ENCODE assay signal across 8 cellular contexts in genomic region chr14:49768301-49769121, GRCh38. TPM values are rescaled to one million over a fixed set of nuclear protein-coding genes. Genes with fewer than 3 reads are reported as not detected.
A peak's percentile ranks its signal among the peaks of the same experiment; 100 is the strongest.
DNase-seq lines count a peak whose midpoint lies in the region; ATAC-seq and TF ChIP-seq lines count a peak whose summit lies in the region.

No MANE protein-coding gene starts in this region.

- H3K9me3 ChIP-seq in Panc1 (ENCODE audit: control insufficient read depth, insufficient read depth, low read depth, low read length) (no peaks in the 10 kb centered on the region), neural progenitor cell (ENCODE audit: low read depth) (no peaks in the 10 kb centered on the region), stomach smooth muscle (ENCODE audit: control insufficient read depth in 2 of 2, low read length in 2 of 2) (no peaks in the 10 kb centered on the region)

- DNase-seq in BJ (ENCODE audit: low read depth) (no peak), Panc1 (ENCODE audit: low read depth, low spot score) (no peak), fibroblast of villous mesenchyme (ENCODE audit: low read depth) (peak; percentile 68), neural progenitor cell (ENCODE audit: low spot score) (peak; percentile 70)
- DNase-seq in activated T-helper 2 cell treated with anti-CD3 and anti-CD28 coated beads, Interferon-gamma antibody, Interleukin-2, Interleukin-4, amounts not matched to agents 10 μg/mL and 5 μg/mL and 100 μg/mL, durations not matched to agents 14 hours and 24 hours and 36 hours (ENCODE audit: low spot score), result peak; percentile 68

- H3K36me3 ChIP-seq in BJ (ENCODE audit: control insufficient read depth, insufficient read depth, low read length) (no peaks in the 10 kb centered on the region), Panc1 (ENCODE audit: control insufficient read depth, insufficient read depth, low read length) (peaks cover 3% of the 10 kb centered on the region; the same call in 1 of the 2 replicates), neural progenitor cell (no peaks in the 10 kb centered on the region), stomach smooth muscle (ENCODE audit: control insufficient read depth in 2 of 2, insufficient read depth in 2 of 2, low read length in 2 of 2) (peaks cover 0 to 2% of the 10 kb centered on the region in 2 donors)

- intact Hi-C loops in Panc1 (cut with micrococcal nuclease; ENCODE audit: unreplicated experiment), result loop anchor here (5.0 kb wide), 2 partner anchors 76 to 136 kb away; partner anchors contain the start of gene KLHDC1
- intact Hi-C loops in activated T-helper 2 cell treated with anti-CD3 and anti-CD28 coated beads, Interferon-gamma antibody, Interleukin-2, Interleukin-4, amounts not matched to agents 10 μg/mL and 5 μg/mL and 100 μg/mL, durations not matched to agents 14 hours and 24 hours and 36 hours (cut with micrococcal nuclease), result loop anchor here (1.0 to 5.0 kb wide), 5 partner anchors 134 to 464 kb away; partner anchors contain the start of genes RPS29, SOS2 and VCPKMT

- H4K20me1 ChIP-seq in neural progenitor cell (ENCODE audit: low read depth), result peaks cover 19% of the 10 kb centered on the region

- H3K4me1 ChIP-seq in Panc1 (ENCODE audit: control insufficient read depth, insufficient read depth, low read length), result peaks cover 22% of the 10 kb centered on the region
- H3K4me1 ChIP-seq in neural progenitor cell, result peaks cover 20% of the 10 kb centered on the region
- peaks cover 27% of the 10 kb centered on the region for H3K4me1 ChIP-seq in stomach smooth muscle (ENCODE audit: control insufficient read depth, insufficient read depth, low read length)

- peaks cover 11% of the 10 kb centered on the region for H3K36me3 Mint-ChIP-seq in activated T-helper 2 cell treated with anti-CD3 and anti-CD28 coated beads, Interferon-gamma antibody, Interleukin-2, Interleukin-4, amounts not matched to agents 10 μg/mL and 5 μg/mL and 100 μg/mL, durations not matched to agents 14 hours and 24 hours and 36 hours (ENCODE audit: low read depth)
- H3K36me3 Mint-ChIP-seq in neural progenitor cell, result peaks cover 3% of the 10 kb centered on the region

- ATAC-seq in GM19035 (IDR thresholded peaks at IDR 0.05; ENCODE audit: unreplicated experiment) (peak; percentile 33), HG03354 (IDR thresholded peaks at IDR 0.05; ENCODE audit: poor library complexity, severe bottlenecking, unreplicated experiment) (peak; percentile 40), Panc1 (peak; percentile 47)

- no peaks in the 10 kb centered on the region for H3K27me3 Mint-ChIP-seq in activated T-helper 2 cell treated with anti-CD3 and anti-CD28 coated beads, Interferon-gamma antibody, Interleukin-2, Interleukin-4, amounts not matched to agents 10 μg/mL and 5 μg/mL and 100 μg/mL, durations not matched to agents 14 hours and 24 hours and 36 hours (ENCODE audit: low read depth)
- H3K27me3 Mint-ChIP-seq in neural progenitor cell (ENCODE audit: insufficient read depth, low read depth), result peaks cover 4% of the 10 kb centered on the region

- no peaks in the 10 kb centered on the region for H3K9me3 Mint-ChIP-seq in activated T-helper 2 cell treated with anti-CD3 and anti-CD28 coated beads, Interferon-gamma antibody, Interleukin-2, Interleukin-4, amounts not matched to agents 10 μg/mL and 5 μg/mL and 100 μg/mL, durations not matched to agents 14 hours and 24 hours and 36 hours
- H3K9me3 Mint-ChIP-seq in neural progenitor cell, result no peaks in the 10 kb centered on the region

- peak overlapping the region; percentile 96 for H3K4me3 Mint-ChIP-seq in activated T-helper 2 cell treated with anti-CD3 and anti-CD28 coated beads, Interferon-gamma antibody, Interleukin-2, Interleukin-4, amounts not matched to agents 10 μg/mL and 5 μg/mL and 100 μg/mL, durations not matched to agents 14 hours and 24 hours and 36 hours (ENCODE audit: low read depth)
- peak overlapping the region; percentile 98 for H3K4me3 Mint-ChIP-seq in neural progenitor cell

- peak overlapping the region; percentile 85 for H2AFZ ChIP-seq in neural progenitor cell (replicated peaks)

- no TSS peak for BruUV-seq in Panc1 (replicated peaks; lab: Mats Ljungman, UMichigan)

- TF ChIP-seq CTCF in BJ (IDR thresholded peaks at IDR 0.05; ENCODE audit: insufficient read depth, low read depth, low read length), result no peak
- no peak for TF ChIP-seq CTCF in Panc1 (IDR thresholded peaks at IDR 0.05)
- no peak for TF ChIP-seq CTCF in fibroblast of villous mesenchyme (IDR thresholded peaks at IDR 0.05; ENCODE audit: insufficient read depth, low read depth, low read length)
- no peak for TF ChIP-seq CTCF in neural progenitor cell (IDR thresholded peaks at IDR 0.05)

- in situ Hi-C loops in Panc1 (cut with HindIII; ENCODE audit: low pct_unique_long_range_greater_than_20kb, low sequenced_read_pairs), result no loop called here

- peak overlapping the region; percentile 68 for H3K4me3 ChIP-seq in BJ (ENCODE audit: low read depth, low read length)
- peak overlapping the region; percentile 81 to 84 for H3K4me3 ChIP-seq in Panc1 (ENCODE audit: low read depth in 2 of 2, low read length in 2 of 2)
- H3K4me3 ChIP-seq in fibroblast of villous mesenchyme (ENCODE audit: low read depth, low read length), result peak overlapping the region; percentile 87
- H3K4me3 ChIP-seq in neural progenitor cell, result peak overlapping the region; percentile 78
- H3K4me3 ChIP-seq in stomach smooth muscle (ENCODE audit: low read length in 2 of 2), result peak overlapping the region; percentile 96 to 98

- H3K9ac ChIP-seq in neural progenitor cell (peak overlapping the region; percentile 89), stomach smooth muscle (ENCODE audit: low read length in 2 of 2) (peak overlapping the region; percentile 92 to 93)

- H3F3A ChIP-seq in neural progenitor cell (ENCODE audit: low read depth), result peaks cover 17% of the 10 kb centered on the region

- H3K79me2 ChIP-seq in neural progenitor cell (ENCODE audit: low read depth), result peaks cover 37% of the 10 kb centered on the region

- peak overlapping the region; percentile 91 for H3K4me2 ChIP-seq in neural progenitor cell

- H3K27ac ChIP-seq in Panc1 (ENCODE audit: low read length) (peak overlapping the region; percentile 86), neural progenitor cell (peak overlapping the region; percentile 77), stomach smooth muscle (ENCODE audit: low read length) (peak overlapping the region; percentile 94)

- no peaks in the 10 kb centered on the region for H3K27me3 ChIP-seq in BJ (ENCODE audit: control insufficient read depth, insufficient read depth, low read length)
- H3K27me3 ChIP-seq in Panc1 (ENCODE audit: control insufficient read depth, insufficient read depth, low read length), result no peaks in the 10 kb centered on the region
- no peaks in the 10 kb centered on the region for H3K27me3 ChIP-seq in neural progenitor cell
- no peaks in the 10 kb centered on the region for H3K27me3 ChIP-seq in stomach smooth muscle (ENCODE audit: control insufficient read depth in 1 of 2, insufficient read depth in 2 of 2, low read length in 2 of 2)

- POLR2A ChIA-PET in BJ (lab: Charles Lee), result interaction anchor here (0.6 to 0.7 kb wide), 2 partner anchors 30 to 136 kb away, joined by 3 to 5 read pairs; no protein-coding TSS in a partner anchor
- POLR2A ChIA-PET in Panc1 (lab: Charles Lee), result interaction anchor here (0.5 to 0.6 kb wide), 2 partner anchors 131 to 135 kb away, joined by 3 to 13 read pairs; no protein-coding TSS in a partner anchor

- peaks cover 31% of the 10 kb centered on the region for H3K4me1 Mint-ChIP-seq in activated T-helper 2 cell treated with anti-CD3 and anti-CD28 coated beads, Interferon-gamma antibody, Interleukin-2, Interleukin-4, amounts not matched to agents 10 μg/mL and 5 μg/mL and 100 μg/mL, durations not matched to agents 14 hours and 24 hours and 36 hours (ENCODE audit: low read depth)
- peaks cover 30% of the 10 kb centered on the region for H3K4me1 Mint-ChIP-seq in neural progenitor cell

- peak overlapping the region; percentile 100 for H3K27ac Mint-ChIP-seq in activated T-helper 2 cell treated with anti-CD3 and anti-CD28 coated beads, Interferon-gamma antibody, Interleukin-2, Interleukin-4, amounts not matched to agents 10 μg/mL and 5 μg/mL and 100 μg/mL, durations not matched to agents 14 hours and 24 hours and 36 hours
- H3K27ac Mint-ChIP-seq in neural progenitor cell, result peak overlapping the region; percentile 97

- CTCF ChIA-PET in BJ (lab: Yijun Ruan, JAX), result interaction anchor here (0.7 to 3.1 kb wide), 8 partner anchors 12 to 175 kb away, joined by 3 to 11 read pairs (median 4); partner anchors contain the start of genes DNAAF2 and NEMF
- CTCF ChIA-PET in Panc1 (lab: Charles Lee), result interaction anchor here (0.8 kb wide), 1 partner anchor 127 kb away, joined by 3 read pairs; no protein-coding TSS in a partner anchor

RNA-seq across cellular contexts. Expression of gene KLHDC2, which starts 0.6 kb away (rescaled TPM):
- polyA plus RNA-seq in BJ (2011; rRNA removed), result 47.3 and 66.1 TPM in 2 replicates
- polyA minus RNA-seq in BJ (2011; rRNA and poly(A)+ RNA removed), result 24.5 and 27.6 TPM in 2 replicates
- total RNA-seq in Panc1 (2021; ENCODE audit: unreplicated experiment) (24.5 TPM), fibroblast of villous mesenchyme (63.0 and 73.1 TPM in 2 replicates), neural progenitor cell (ENCODE audit: low replicate concordance) (68.2 and 73.9 TPM in 2 replicates)
- 22.6 TPM for polyA plus RNA-seq in Panc1 (2012; ENCODE audit: insufficient read length)
- total RNA-seq in activated T-helper 2 cell treated with anti-CD3 and anti-CD28 coated beads, Interferon-gamma antibody, Interleukin-2, Interleukin-4, amounts not matched to agents 10 μg/mL and 5 μg/mL and 100 μg/mL, durations not matched to agents 14 hours and 24 hours and 36 hours, result 28.9 and 31.6 TPM in 2 replicates

Comparison
In these comparisons a context has a peak if more than half of its experiments do, and no peak if none do; other contexts are left out.
1. DNase-seq: peak in activated T-helper 2 cell treated with anti-CD3 and anti-CD28 coated beads, Interferon-gamma antibody, Interleukin-2, Interleukin-4, amounts not matched to agents 10 μg/mL and 5 μg/mL and 100 μg/mL, durations not matched to agents 14 hours and 24 hours and 36 hours (single experiment), fibroblast of villous mesenchyme (single experiment) and neural progenitor cell (single experiment); none in BJ (single experiment) and Panc1 (single experiment).
2. Peak in every context shown above with its lines, with median percentiles within 50 percentile points of each other: H3K4me3 ChIP-seq, ATAC-seq and H3K27ac ChIP-seq.